15 cellular contexts compared by ENCODE assay signal in the genomic region with DNA sequence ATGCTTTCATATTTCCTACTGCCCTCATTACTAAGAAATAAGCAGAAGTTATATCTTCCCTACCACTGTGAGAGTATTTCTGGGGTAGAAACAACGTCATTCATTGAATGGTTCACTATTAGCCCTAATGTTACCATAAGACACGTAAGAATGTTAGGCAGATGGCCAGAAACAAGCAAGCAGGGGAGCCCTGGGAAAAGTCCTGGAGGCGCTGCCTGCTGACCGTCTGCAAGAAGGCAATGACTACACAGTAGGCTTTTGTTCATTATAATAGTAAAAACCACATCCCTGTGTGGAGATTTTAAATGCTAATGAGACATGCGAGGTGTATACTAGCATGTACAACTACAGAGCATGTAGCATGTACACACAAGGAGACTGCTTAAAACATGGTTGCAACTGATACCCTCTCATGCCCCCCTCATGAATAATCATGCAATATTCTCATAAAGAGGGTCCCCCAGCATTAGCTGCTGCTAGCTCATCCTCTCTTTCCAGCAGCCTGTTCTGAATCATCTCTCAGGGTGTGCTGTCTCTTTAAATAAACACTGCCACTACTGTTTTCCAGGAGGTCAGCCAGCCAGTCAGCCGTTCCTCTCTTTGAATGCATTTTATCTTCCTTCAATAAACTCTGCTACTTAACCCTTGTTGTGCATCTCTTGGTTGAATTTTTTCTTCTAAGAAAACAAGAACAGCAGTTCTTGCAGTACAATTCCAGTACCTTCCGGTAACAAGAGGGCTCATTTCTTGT. TPM values are rescaled to one million over a fixed set of nuclear protein-coding genes. Genes with fewer than 3 reads are reported as not detected.
DNase-seq lines count a peak whose midpoint lies in the region; ATAC-seq and TF ChIP-seq lines count a peak whose summit lies in the region.
"Had no signal": no experiment of that assay in that cellular context is flagged by ENCODE, and none has a peak within 500 bp of the region (broad histone marks: within the 10 kb centered on the region; RNA-seq: fewer than 3 reads in every experiment).

No MANE protein-coding gene starts in this region.

- H3K4me1 Mint-ChIP-seq in glutamatergic neuron (ENCODE audit: low read depth, unreplicated experiment), result peaks cover 9% of the 10 kb centered on the region
- peaks cover 12% of the 10 kb centered on the region for H3K4me1 Mint-ChIP-seq in nephron
- H3K4me1 Mint-ChIP-seq in natural killer cell treated with Interleukin-12 subunit alpha and Interleukin-12 subunit beta and Interleukin-15 and Interleukin-18, amount 100 ng/mL, for 72 hours (ENCODE audit: low read depth in 2 of 2), result peaks cover 0 to 3% of the 10 kb centered on the region in 2 donors
- H3K4me1 Mint-ChIP-seq: naive B cell had no signal

- no peak for ATAC-seq in natural killer cell treated with Interleukin-12 subunit alpha and Interleukin-12 subunit beta and Interleukin-15 and Interleukin-18, amount 100 ng/mL, for 72 hours
- no peak for ATAC-seq in gastrocnemius medialis
- ATAC-seq: stimulated activated naive CD8-positive, alpha-beta T cell treated with anti-CD3 and anti-CD28 coated beads, Interleukin-15, Interleukin-2, amounts not matched to agents 100 U/mL and 50 U/mL, for 24 hours had no signal

- DNase-seq in AG08396 (ENCODE audit: low spot score) (peak; percentile 45), T1000 (lab: John Stamatoyannopoulos, UW) (peak; percentile 25), glutamatergic neuron (no peak), Peyer's patch (no peak), gastrocnemius medialis (no peak), NCI-H2196 (lab: John Stamatoyannopoulos, UW; ENCODE audit: unreplicated experiment) (no peak)
- no peak for DNase-seq in natural killer cell treated with Interleukin-12 subunit alpha and Interleukin-12 subunit beta and Interleukin-15 and Interleukin-18, amount 100 ng/mL, for 72 hours (ENCODE audit: low spot score)
- DNase-seq: activated T-cell treated with anti-CD3 and anti-CD28 coated beads, Interleukin-2, amount 50 U/mL, for 1 hour; BE2C; GDM1; naive B cell; NCI-H2171; stimulated activated CD4-positive, alpha-beta T cell treated with anti-CD3 and anti-CD28 coated beads, Interleukin-1b, Interleukin-23, amount 100 ng/mL, for 48 hours; stimulated activated naive CD8-positive, alpha-beta T cell treated with anti-CD3 and anti-CD28 coated beads, Interleukin-15, Interleukin-2, amounts not matched to agents 100 U/mL and 50 U/mL, for 24 hours had no signal

- peaks cover 0 to 91% (median 0%) of the 10 kb centered on the region in 3 donors for H3K36me3 ChIP-seq in Peyer's patch
- peaks cover 0 to 81% of the 10 kb centered on the region in 2 donors for H3K36me3 ChIP-seq in gastrocnemius medialis
- H3K36me3 ChIP-seq: BE2C had no signal

- H3K9me3 ChIP-seq in Peyer's patch (no peaks in the 10 kb centered on the region), gastrocnemius medialis (no peaks in the 10 kb centered on the region)
- H3K9me3 ChIP-seq: BE2C had no signal

- H3K27ac Mint-ChIP-seq in glutamatergic neuron (ENCODE audit: unreplicated experiment) (peak overlapping the region; percentile 50), nephron (peak overlapping the region; percentile 63 to 77 (median 70))
- H3K27ac Mint-ChIP-seq in natural killer cell treated with Interleukin-12 subunit alpha and Interleukin-12 subunit beta and Interleukin-15 and Interleukin-18, amount 100 ng/mL, for 72 hours, result no peak overlapping the region
- H3K27ac Mint-ChIP-seq: naive B cell had no signal

- H3K9me3 Mint-ChIP-seq in glutamatergic neuron (ENCODE audit: unreplicated experiment) (no peaks in the 10 kb centered on the region), nephron (peaks cover 3% of the 10 kb centered on the region)
- H3K9me3 Mint-ChIP-seq in natural killer cell treated with Interleukin-12 subunit alpha and Interleukin-12 subunit beta and Interleukin-15 and Interleukin-18, amount 100 ng/mL, for 72 hours, result no peaks in the 10 kb centered on the region
- H3K9me3 Mint-ChIP-seq: naive B cell had no signal

- H3K4me3 Mint-ChIP-seq in glutamatergic neuron (ENCODE audit: unreplicated experiment) (peak overlapping the region; percentile 4), nephron (peak overlapping the region in 1 of 3 experiments; percentile 25)
- H3K4me3 Mint-ChIP-seq in natural killer cell treated with Interleukin-12 subunit alpha and Interleukin-12 subunit beta and Interleukin-15 and Interleukin-18, amount 100 ng/mL, for 72 hours, result no peak overlapping the region
- H3K4me3 Mint-ChIP-seq: naive B cell had no signal

- H3K4me3 ChIP-seq in Peyer's patch, result no peak overlapping the region
- no peak overlapping the region for H3K4me3 ChIP-seq in gastrocnemius medialis

- TF ChIP-seq CTCF in glutamatergic neuron (IDR thresholded peaks at IDR 0.05; ENCODE audit: partially characterized antibody, unreplicated experiment), result no peak
- no peak for TF ChIP-seq CTCF in nephron (IDR thresholded peaks at IDR 0.05; ENCODE audit: unreplicated experiment in 3 of 3)
- no peak for TF ChIP-seq CTCF in Peyer's patch (IDR thresholded peaks at IDR 0.05)
- no peak for TF ChIP-seq CTCF in gastrocnemius medialis (IDR thresholded peaks at IDR 0.05 in 4 of 5, conservative IDR thresholded peaks at IDR 0.05 in 1 of 5)

- no peak overlapping the region for H3K27ac ChIP-seq in Peyer's patch
- no peak overlapping the region for H3K27ac ChIP-seq in gastrocnemius medialis

- TF ChIP-seq POLR2A in Peyer's patch (IDR thresholded peaks at IDR 0.05) (no peak), gastrocnemius medialis (IDR thresholded peaks at IDR 0.05) (no peak)

- intact Hi-C loops in gastrocnemius medialis (cut with DNase I; ENCODE audit: low total_unique reads), result no loop called here

- H3K4me1 ChIP-seq in Peyer's patch (no peaks in the 10 kb centered on the region), gastrocnemius medialis (no peaks in the 10 kb centered on the region)
- H3K4me1 ChIP-seq: BE2C had no signal

- H3K36me3 Mint-ChIP-seq in glutamatergic neuron (ENCODE audit: unreplicated experiment) (peaks cover 7% of the 10 kb centered on the region), nephron (ENCODE audit: low read depth) (peaks cover 81% of the 10 kb centered on the region)
- H3K36me3 Mint-ChIP-seq in natural killer cell treated with Interleukin-12 subunit alpha and Interleukin-12 subunit beta and Interleukin-15 and Interleukin-18, amount 100 ng/mL, for 72 hours, result peaks cover 21% of the 10 kb centered on the region

- H3K27me3 Mint-ChIP-seq in glutamatergic neuron (ENCODE audit: unreplicated experiment) (no peaks in the 10 kb centered on the region), nephron (ENCODE audit: low read depth) (no peaks in the 10 kb centered on the region)
- no peaks in the 10 kb centered on the region for H3K27me3 Mint-ChIP-seq in natural killer cell treated with Interleukin-12 subunit alpha and Interleukin-12 subunit beta and Interleukin-15 and Interleukin-18, amount 100 ng/mL, for 72 hours
- H3K27me3 Mint-ChIP-seq: naive B cell had no signal

- H3K27me3 ChIP-seq in Peyer's patch, result no peaks in the 10 kb centered on the region
- no peaks in the 10 kb centered on the region for H3K27me3 ChIP-seq in gastrocnemius medialis
- H3K27me3 ChIP-seq: BE2C had no signal

- in situ Hi-C loops in gastrocnemius medialis (cut with MboI; ENCODE audit: low sequenced_read_pairs in 4 of 4), result no loop called here

RNA-seq across cellular contexts. Expression of gene SUCLG1, which starts 23.6 kb away (rescaled TPM):
- total RNA-seq in glutamatergic neuron (ENCODE audit: unreplicated experiment), result 68.5 TPM
- total RNA-seq in natural killer cell treated with Interleukin-12 subunit alpha and Interleukin-12 subunit beta and Interleukin-15 and Interleukin-18, amount 100 ng/mL, for 72 hours, result 10 to 100 TPM; 58.1 to 67.8 TPM
- total RNA-seq in Peyer's patch, result 100 to 1,000 TPM in 3 of 4 donors, 10 to 100 TPM in 1; 83.3 to 386 (median 242) TPM
- total RNA-seq in gastrocnemius medialis, result 100 to 1,000 TPM in 3 of 4 donors, 10 to 100 TPM in 1; 96.9 to 136 (median 117) TPM

Comparison
In these comparisons a context has a peak if more than half of its experiments do, and no peak if none do; other contexts are left out.
1. DNase-seq: peak in AG08396 (single experiment) and T1000 (single experiment); none in glutamatergic neuron (single experiment), natural killer cell treated with Interleukin-12 subunit alpha and Interleukin-12 subunit beta and Interleukin-15 and Interleukin-18, amount 100 ng/mL, for 72 hours (single experiment), Peyer's patch (0 of 3), gastrocnemius medialis (0 of 2) and NCI-H2196 (single experiment).
2. H3K27ac Mint-ChIP-seq: peak in glutamatergic neuron (single experiment) and nephron (3 of 3); none in natural killer cell treated with Interleukin-12 subunit alpha and Interleukin-12 subunit beta and Interleukin-15 and Interleukin-18, amount 100 ng/mL, for 72 hours (0 of 2).